In the genomic region with DNA sequence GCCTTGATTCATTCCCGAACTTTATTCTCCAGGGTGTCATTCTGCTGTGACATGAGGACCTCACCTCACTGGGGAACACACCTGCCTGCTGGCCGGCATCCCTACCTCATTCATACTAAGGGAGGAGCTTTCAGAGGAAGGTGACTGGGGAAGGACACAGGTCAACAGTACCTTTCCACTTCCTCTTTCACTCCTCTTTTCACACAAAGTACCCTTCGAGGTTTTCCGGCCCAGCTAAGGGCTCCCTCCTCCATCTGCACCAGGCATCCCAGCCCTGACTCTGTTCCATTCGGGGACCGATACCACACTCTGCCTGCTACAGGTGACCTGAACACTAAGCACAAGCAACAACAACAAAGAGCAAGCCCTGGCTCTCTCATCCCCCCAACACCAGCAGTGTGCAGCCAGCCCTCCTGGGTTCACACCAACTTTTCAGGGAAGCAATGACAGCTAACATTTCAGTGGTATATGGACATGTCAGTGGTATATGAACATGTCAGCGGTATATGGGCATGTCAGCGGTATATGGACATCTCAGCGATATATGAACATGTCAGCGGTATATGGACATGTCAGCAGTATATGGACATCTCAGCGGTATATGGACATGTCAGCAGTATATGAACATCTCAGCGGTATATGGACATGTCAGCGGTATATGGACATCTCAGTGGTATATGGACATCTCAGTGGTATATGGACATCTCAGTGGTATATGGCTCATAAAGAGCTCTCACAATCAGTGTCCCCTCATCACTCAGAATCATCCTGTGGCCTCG, we compare ENCODE assay signal across 15 cellular contexts. TPM values are rescaled to one million over a fixed set of nuclear protein-coding genes. Genes with fewer than 3 reads are reported as not detected.
DNase-seq lines count a peak whose midpoint lies in the region; ATAC-seq and TF ChIP-seq lines count a peak whose summit lies in the region.
"Had no signal": no experiment of that assay in that cellular context is flagged by ENCODE, and none has a peak within 500 bp of the region (broad histone marks: within the 10 kb centered on the region; RNA-seq: fewer than 3 reads in every experiment).

No MANE protein-coding gene starts in this region.

- H3K4me1 Mint-ChIP-seq in memory B cell (peaks cover 31% of the 10 kb centered on the region), T-cell (peaks cover 0 to 8% (median 0%) of the 10 kb centered on the region in 3 donors)

- H3K9me3 Mint-ChIP-seq in memory B cell (no peaks in the 10 kb centered on the region), T-cell (no peaks in the 10 kb centered on the region)
- H3K9me3 Mint-ChIP-seq: stimulated activated naive CD8-positive, alpha-beta T cell treated with anti-CD3 and anti-CD28 coated beads, Interleukin-15, Interleukin-2, amounts not matched to agents 100 ng/mL and 50 ng/mL, for 24 hours had no signal

- H3K4me3 ChIP-seq in gastroesophageal sphincter, result no peak overlapping the region
- H3K4me3 ChIP-seq: MG63 had no signal

- CTCF ChIA-PET in T-cell (lab: Charles Lee), result interaction anchor here in 1 of 2 donors (0.6 kb wide), 1 partner anchor 24 kb away, joined by 3 read pairs; no protein-coding TSS in a partner anchor

- H3K36me3 Mint-ChIP-seq in memory B cell (peaks cover 34% of the 10 kb centered on the region), T-cell (peaks cover 77% of the 10 kb centered on the region)

- H3K4me3 Mint-ChIP-seq in memory B cell (peak overlapping the region; percentile 58), T-cell (no peak overlapping the region)
- H3K4me3 Mint-ChIP-seq: stimulated activated naive CD8-positive, alpha-beta T cell treated with anti-CD3 and anti-CD28 coated beads, Interleukin-15, Interleukin-2, amounts not matched to agents 100 ng/mL and 50 ng/mL, for 24 hours had no signal

- no peaks in the 10 kb centered on the region for H3K4me1 ChIP-seq in gastroesophageal sphincter

- H3K27ac Mint-ChIP-seq in memory B cell, result peak overlapping the region; percentile 8
- H3K27ac Mint-ChIP-seq in T-cell, result no peak overlapping the region
- H3K27ac Mint-ChIP-seq: stimulated activated naive CD8-positive, alpha-beta T cell treated with anti-CD3 and anti-CD28 coated beads, Interleukin-15, Interleukin-2, amounts not matched to agents 100 ng/mL and 50 ng/mL, for 24 hours had no signal

- H3K27me3 ChIP-seq in gastroesophageal sphincter, result no peaks in the 10 kb centered on the region
- H3K27me3 ChIP-seq: MG63 had no signal

- H3K27me3 Mint-ChIP-seq in memory B cell, result no peaks in the 10 kb centered on the region
- H3K27me3 Mint-ChIP-seq in T-cell, result no peaks in the 10 kb centered on the region
- H3K27me3 Mint-ChIP-seq: stimulated activated naive CD8-positive, alpha-beta T cell treated with anti-CD3 and anti-CD28 coated beads, Interleukin-15, Interleukin-2, amounts not matched to agents 100 ng/mL and 50 ng/mL, for 24 hours had no signal

- TF ChIP-seq CTCF in gastroesophageal sphincter (IDR thresholded peaks at IDR 0.05), result no peak

- no peak for TF ChIP-seq POLR2A in gastroesophageal sphincter (IDR thresholded peaks at IDR 0.05)

- POLR2A ChIA-PET in T-cell (lab: Charles Lee), result no interaction called here

- H3K9me3 ChIP-seq in gastroesophageal sphincter, result no peaks in the 10 kb centered on the region
- H3K9me3 ChIP-seq: MG63 had no signal

- ATAC-seq in GM18498 (IDR thresholded peaks at IDR 0.05; ENCODE audit: unreplicated experiment), result peak; percentile 55
- peak; percentile 36 for ATAC-seq in GM19397 (IDR thresholded peaks at IDR 0.05; ENCODE audit: unreplicated experiment)
- ATAC-seq in HG03571 (IDR thresholded peaks at IDR 0.05; ENCODE audit: unreplicated experiment), result peak; percentile 69
- peak; percentile 94 for ATAC-seq in memory B cell (ENCODE audit: low read depth)
- no peak for ATAC-seq in esophagus mucosa
- ATAC-seq in gastroesophageal sphincter, result no peak
- ATAC-seq in T-cell (replicated peaks in 1 of 4), result no peak

- no peak overlapping the region for H3K27ac ChIP-seq in gastroesophageal sphincter

- 89 to 98% methylated on average over 8 of the region's 14 CpGs for WGBS in gastroesophageal sphincter (ENCODE audit: low coverage in 1 of 2), 2 donors

- DNase-seq in memory B cell (ENCODE audit: low spot score in 2 of 2) (no peak), NCI-H345 (lab: John Stamatoyannopoulos, UW) (no peak), T-cell (no peak)
- DNase-seq: activated CD4-positive, CD25-positive, alpha-beta regulatory T cell; activated naive CD4-positive, alpha-beta T cell treated with Interleukin-2 at 50 U/mL for 16 hours; GOT3; MG63; occipital lobe; SIG-M5 had no signal

- peaks cover 0 to 100% of the 10 kb centered on the region in 2 donors for H3K36me3 ChIP-seq in gastroesophageal sphincter

- no peak for TF ChIP-seq EP300 in gastroesophageal sphincter (IDR thresholded peaks at IDR 0.05)

RNA-seq across cellular contexts. Expression of a gene that starts 16.0 kb away (rescaled TPM):
- total RNA-seq in esophagus mucosa, result 50.6 TPM
- 10 to 100 TPM; 10.1 to 36.6 (median 20.6) TPM for total RNA-seq in gastroesophageal sphincter
- total RNA-seq in T-cell, result 10 to 100 TPM; 41.4 to 59.7 (median 56.1) TPM

Comparison
In these comparisons a context has a peak if more than half of its experiments do, and no peak if none do; other contexts are left out.
1. ATAC-seq: peak in GM18498 (single experiment), GM19397 (single experiment), HG03571 (single experiment) and memory B cell (single experiment); none in esophagus mucosa (single experiment), gastroesophageal sphincter (single experiment) and T-cell (0 of 4).